ENCODE assay signal across 1 cellular context in the genomic region with DNA sequence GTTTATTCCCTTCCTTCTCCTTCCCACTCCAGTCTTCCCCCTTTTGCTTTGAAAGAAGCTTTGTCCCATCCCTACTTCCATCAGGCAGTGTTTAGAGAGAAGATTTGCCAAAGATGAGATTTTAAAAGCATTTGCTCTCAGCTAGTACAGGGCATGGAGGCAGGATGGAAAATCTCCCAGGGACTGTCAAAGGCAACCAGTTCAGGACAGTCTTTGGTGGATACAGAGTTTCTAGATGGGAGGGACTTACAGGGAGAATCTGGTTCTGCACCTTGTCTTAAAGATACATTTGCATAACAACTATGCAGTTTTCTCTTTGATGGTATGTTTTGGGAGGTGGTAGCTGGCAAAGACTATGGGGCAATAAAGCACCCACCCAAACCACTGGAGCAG.
TF ChIP-seq lines count a peak whose summit lies in the region.

No MANE protein-coding gene starts in this region.

TF ChIP-seq in IMR-90, 13 proteins besides CTCF, POLR2A, EP300 and RAD21:
- no peak for TF ChIP-seq CHD1 (IDR thresholded peaks at IDR 0.05; ENCODE audit: low read depth, low read length)
